In the genomic region with DNA sequence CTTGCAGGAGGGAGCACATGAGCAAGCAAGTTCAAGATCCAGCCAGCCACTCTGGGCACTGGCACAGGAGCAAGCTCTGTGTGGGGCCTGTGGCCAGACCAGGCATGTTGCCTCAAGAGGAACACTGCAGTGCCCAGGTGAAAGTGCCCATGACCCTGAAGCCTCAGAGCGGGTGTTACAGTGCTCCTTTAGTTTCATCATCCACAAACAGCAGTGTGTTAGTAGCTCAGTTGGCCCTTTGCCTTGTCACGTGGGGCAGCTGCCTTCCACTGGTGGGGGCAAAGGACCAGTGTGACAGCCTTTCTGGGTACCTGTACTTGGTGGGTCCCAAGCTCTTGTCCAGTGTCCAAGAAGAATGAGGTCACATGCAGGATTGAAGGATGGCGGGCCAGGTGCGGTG, we compare ENCODE assay signal across 1 cellular context.
TF ChIP-seq lines count a peak whose summit lies in the region.

No MANE protein-coding gene starts in this region.

TF ChIP-seq in H1, 55 proteins besides CTCF, POLR2A, EP300 and RAD21:
- TF ChIP-seq CBX5 (IDR thresholded peaks at IDR 0.05; ENCODE audit: low read depth, low read length): no peak
- no peak for TF ChIP-seq SRF (IDR thresholded peaks at IDR 0.05; ENCODE audit: low read depth, low read length)
- no peak for TF ChIP-seq MAFK (IDR thresholded peaks at IDR 0.05; ENCODE audit: low read depth, low read length)
- no peak for TF ChIP-seq SP4 (IDR thresholded peaks at IDR 0.05; ENCODE audit: low read length)
- TF ChIP-seq JUND (IDR thresholded peaks at IDR 0.05; ENCODE audit: low read length): no peak
- TF ChIP-seq EZH2 (IDR thresholded peaks at IDR 0.05; ENCODE audit: low read depth, low read length, severe bottlenecking): no peak
